1 cellular context compared by ENCODE assay signal in genomic region chr2:176291768-176292393, GRCh38.
TF ChIP-seq lines count a peak whose summit lies in the region.

No MANE protein-coding gene starts in this region.

TF ChIP-seq in GM12878, 131 proteins besides CTCF, POLR2A, EP300 and RAD21 (continued from another document):
- TF ChIP-seq ZBTB11 (CRISPR knock-in tag; IDR thresholded peaks at IDR 0.05) (no peak), SUPT20H (IDR thresholded peaks at IDR 0.05; ENCODE audit: borderline replicate concordance, control insufficient read depth, low read depth, low read length) (no peak), RELA (IDR thresholded peaks at IDR 0.05; ENCODE audit: borderline replicate concordance, partially characterized antibody) (no peak), E2F8 (IDR thresholded peaks at IDR 0.05; ENCODE audit: low read depth, partially characterized antibody) (no peak), JUNB (IDR thresholded peaks at IDR 0.05) (0 out of 2 replicates have a peak, but pooled peaks have one; percentile 8), NFYA (IDR thresholded peaks at IDR 0.05; ENCODE audit: borderline replicate concordance, low read depth, low read length) (no peak), TARDBP (IDR thresholded peaks at IDR 0.05; ENCODE audit: borderline replicate concordance) (no peak), HCFC1 (IDR thresholded peaks at IDR 0.05; ENCODE audit: low read length) (no peak), EED (IDR thresholded peaks at IDR 0.05; ENCODE audit: low read depth) (no peak), LARP7 (IDR thresholded peaks at IDR 0.05) (no peak)
